Comparison of ENCODE assay signal across 8 cellular contexts in the genomic region with DNA sequence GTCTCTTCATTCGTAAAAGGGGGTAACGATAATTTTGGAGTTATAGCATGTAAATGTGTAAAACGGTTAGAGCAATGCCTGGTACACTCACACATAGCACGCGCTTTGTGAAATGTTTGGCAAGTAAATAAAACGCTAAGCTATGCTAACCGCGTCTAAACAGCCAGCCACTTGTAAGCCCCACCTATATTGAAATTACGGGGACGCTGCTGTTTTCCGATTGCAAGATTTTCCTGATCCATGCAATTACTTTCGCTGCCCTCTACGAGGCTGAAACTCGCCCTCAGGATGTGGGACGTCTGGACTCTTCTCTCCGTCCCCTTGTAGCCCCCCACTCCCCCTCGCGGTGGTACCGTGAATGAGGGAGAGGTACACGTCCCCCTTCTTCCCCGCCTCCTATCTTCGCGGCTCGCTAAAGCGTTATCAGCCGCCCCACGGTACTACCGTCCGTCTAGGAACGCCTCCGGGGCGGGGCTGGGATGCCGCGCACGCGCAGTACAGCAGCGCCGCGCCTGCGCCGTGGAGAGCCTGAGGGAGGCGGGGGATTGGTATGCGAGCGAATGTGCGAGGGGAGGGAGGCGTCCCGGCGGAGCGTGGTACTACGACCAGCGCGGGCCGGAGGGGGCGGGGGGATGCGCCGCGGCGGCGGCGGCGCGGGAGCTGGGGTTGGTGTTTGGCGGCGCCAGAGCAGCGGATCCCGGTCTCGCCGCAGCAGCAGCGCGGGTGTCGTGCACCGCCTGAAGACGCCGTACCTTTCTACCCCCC. TPM values are rescaled to one million over a fixed set of nuclear protein-coding genes. Genes with fewer than 3 reads are reported as not detected.
DNase-seq lines count a peak whose midpoint lies in the region; ATAC-seq, FAIRE-seq and TF ChIP-seq lines count a peak whose summit lies in the region.

A gene (plus strand): TSS at position 685 of the 765 bp plus-strand sequence.

- peak; percentile 85 to 90 for ATAC-seq in natural killer cell treated with Interleukin-12 subunit alpha and Interleukin-12 subunit beta and Interleukin-15 and Interleukin-18, amount 100 ng/mL, for 72 hours
- ATAC-seq in stimulated activated naive CD8-positive, alpha-beta T cell treated with anti-CD3 and anti-CD28 coated beads, Interleukin-15, Interleukin-2, amounts not matched to agents 100 U/mL and 50 U/mL, for 24 hours = peak; percentile 77

- H4K20me1 ChIP-seq in Loucy (ENCODE audit: insufficient read depth, low read length, poor library complexity, severe bottlenecking) = peaks cover 30% of the 10 kb centered on the region

- peak within 1 kb of the TSS; percentile 94 for H3K4me3 Mint-ChIP-seq in natural killer cell treated with Interleukin-12 subunit alpha and Interleukin-12 subunit beta and Interleukin-15 and Interleukin-18, amount 100 ng/mL, for 72 hours

- H3K4me1 ChIP-seq in ES-I3 (ENCODE audit: insufficient read depth, low read length) (0 out of 2 replicates have a peak, but pooled peaks cover 4% of the 10 kb centered on the region), Loucy (ENCODE audit: insufficient read depth, low read length, poor library complexity, severe bottlenecking) (peaks cover 56% of the 10 kb centered on the region)

- no peaks in the 10 kb centered on the region for H3K27me3 ChIP-seq in Loucy (ENCODE audit: insufficient read depth, low read length, poor library complexity, severe bottlenecking)

- H3K36me3 ChIP-seq in ES-I3 (ENCODE audit: insufficient read depth, low read length) (no peaks in the 10 kb centered on the region), Loucy (ENCODE audit: insufficient read depth, low read length) (no peaks in the 10 kb centered on the region)

- peak; percentile 61 for FAIRE-seq in H54 (lab: Jason Lieb, UNC)

- DNase-seq in H54 (ENCODE audit: insufficient read length, low spot score) (peak; percentile 66), fibroblast of peridontal ligament (ENCODE audit: extremely low read depth) (peak; percentile 94)
- DNase-seq in activated T-helper 9 cell treated with anti-CD3 and anti-CD28 coated beads, Interleukin-2, amount 50 U/mL, for 16 hours (ENCODE audit: low read depth) = peak; percentile 98
- peak; percentile 98 for DNase-seq in natural killer cell treated with Interleukin-12 subunit alpha and Interleukin-12 subunit beta and Interleukin-15 and Interleukin-18, amount 100 ng/mL, for 72 hours (ENCODE audit: low spot score)
- peak; percentile 99 for DNase-seq in stimulated activated naive CD8-positive, alpha-beta T cell treated with anti-CD3 and anti-CD28 coated beads, Interleukin-15, Interleukin-2, amounts not matched to agents 100 U/mL and 50 U/mL, for 24 hours

- H3K4me3 ChIP-seq in Loucy (ENCODE audit: low read length, poor library complexity, severe bottlenecking) = peak within 1 kb of the TSS; percentile 85

- H3K4me1 Mint-ChIP-seq in natural killer cell treated with Interleukin-12 subunit alpha and Interleukin-12 subunit beta and Interleukin-15 and Interleukin-18, amount 100 ng/mL, for 72 hours (ENCODE audit: low read depth in 2 of 2) = peaks cover 62 to 67% of the 10 kb centered on the region in 2 donors

- no peaks in the 10 kb centered on the region for H3K9me2 ChIP-seq in Loucy (replicated peaks; ENCODE audit: low read depth, low read length)

- no peaks in the 10 kb centered on the region for H3K9me3 Mint-ChIP-seq in natural killer cell treated with Interleukin-12 subunit alpha and Interleukin-12 subunit beta and Interleukin-15 and Interleukin-18, amount 100 ng/mL, for 72 hours

- peaks cover 4% of the 10 kb centered on the region for H3K36me3 Mint-ChIP-seq in natural killer cell treated with Interleukin-12 subunit alpha and Interleukin-12 subunit beta and Interleukin-15 and Interleukin-18, amount 100 ng/mL, for 72 hours

- H3K27me3 Mint-ChIP-seq in natural killer cell treated with Interleukin-12 subunit alpha and Interleukin-12 subunit beta and Interleukin-15 and Interleukin-18, amount 100 ng/mL, for 72 hours = no peaks in the 10 kb centered on the region

- TF ChIP-seq POLR2A in H54 (IDR thresholded peaks at IDR 0.05; ENCODE audit: low read depth, low read length) = peak; percentile 67
- TF ChIP-seq POLR2A in Raji (IDR thresholded peaks at IDR 0.05; ENCODE audit: insufficient read depth, low read depth, low read length) = peak; percentile 86

- H3K4me2 ChIP-seq in Loucy (ENCODE audit: low read depth, low read length, poor library complexity, severe bottlenecking) = peak within 1 kb of the TSS; percentile 98

- peaks cover 15% of the 10 kb centered on the region; the same call in 1 of the 2 replicates for H3F3A ChIP-seq in Loucy (ENCODE audit: low read depth)

- peak within 1 kb of the TSS; percentile 85 to 97 for H3K27ac Mint-ChIP-seq in natural killer cell treated with Interleukin-12 subunit alpha and Interleukin-12 subunit beta and Interleukin-15 and Interleukin-18, amount 100 ng/mL, for 72 hours

- peak; percentile 46 for TF ChIP-seq CTCF in Loucy (conservative IDR thresholded peaks at IDR 0.05; ENCODE audit: low read length)

- H3K9ac ChIP-seq in ES-I3 (ENCODE audit: low read depth, low read length) = peak within 1 kb of the TSS; percentile 79
- H3K9ac ChIP-seq in Loucy (ENCODE audit: low read depth, low read length, poor library complexity, severe bottlenecking) = peak within 1 kb of the TSS; percentile 87

- H3K79me2 ChIP-seq in Loucy (ENCODE audit: insufficient read depth, low read length) = peaks cover 52% of the 10 kb centered on the region

- H3K9me3 ChIP-seq in ES-I3 (ENCODE audit: control insufficient read depth, insufficient read depth, low read length) (no peaks in the 10 kb centered on the region), Loucy (ENCODE audit: insufficient read depth, low read depth, low read length) (no peaks in the 10 kb centered on the region)

- H2AFZ ChIP-seq in Loucy (ENCODE audit: low read length) = peak within 1 kb of the TSS; percentile 83

RNA-seq across cellular contexts. Expression of the gene that starts here (rescaled TPM):
- 10 to 100 TPM; 55.5 to 57.9 TPM for total RNA-seq in natural killer cell treated with Interleukin-12 subunit alpha and Interleukin-12 subunit beta and Interleukin-15 and Interleukin-18, amount 100 ng/mL, for 72 hours

Comparison
In these comparisons a context has a peak if more than half of its experiments do, and no peak if none do; other contexts are left out.
1. Peak in every context shown above with its lines: DNase-seq, ATAC-seq and H3K4me3 ChIP-seq.